Comparison of ENCODE assay signal across 8 cellular contexts in the genomic region with DNA sequence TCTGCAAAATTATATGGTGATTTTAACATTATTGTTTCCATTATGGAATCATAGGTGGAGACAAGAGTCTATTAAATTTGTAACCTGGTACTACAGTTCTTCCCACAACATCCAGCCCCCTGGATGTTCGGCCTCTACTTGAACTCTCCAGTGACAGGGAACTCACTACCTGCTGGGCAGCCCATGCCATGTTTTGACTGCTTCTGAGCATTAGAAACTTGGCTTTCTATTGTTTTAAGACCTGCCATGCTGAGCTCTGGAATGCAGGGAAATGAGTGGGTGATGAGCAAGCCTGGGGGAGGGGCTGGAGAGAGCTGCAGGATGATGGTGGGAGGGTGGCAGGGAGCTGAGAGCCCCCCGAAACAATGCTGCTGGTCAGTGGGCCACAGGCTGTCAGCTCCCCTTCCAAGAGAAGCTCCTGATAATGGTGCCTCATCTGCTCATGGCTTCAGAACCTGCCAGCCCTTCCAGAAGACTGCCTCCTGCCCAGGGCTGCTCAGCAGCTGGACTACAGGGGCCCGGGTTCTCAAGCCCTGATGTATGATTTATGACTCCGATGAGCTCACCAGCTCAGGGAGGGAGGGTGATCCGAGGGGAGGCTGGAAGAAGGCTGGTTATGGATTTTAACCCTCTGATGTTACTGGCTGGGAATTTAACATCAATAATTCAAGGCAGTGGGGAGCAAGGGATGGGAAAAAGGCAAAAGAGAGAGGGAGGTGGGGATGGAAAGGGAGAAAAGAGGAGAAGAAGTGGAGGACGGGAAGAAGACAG.
DNase-seq lines count a peak whose midpoint lies in the region; ATAC-seq and TF ChIP-seq lines count a peak whose summit lies in the region.

No MANE protein-coding gene starts in this region.

- TF ChIP-seq POLR2A in GM18505 (IDR thresholded peaks at IDR 0.05; ENCODE audit: borderline replicate concordance, extremely low read depth, insufficient read depth, insufficient read length) = no peak

- H3K36me3 ChIP-seq in SJCRH30 = no peaks in the 10 kb centered on the region
- H3K36me3 ChIP-seq in mucosa of descending colon (ENCODE audit: low read depth) = no peaks in the 10 kb centered on the region

- ATAC-seq in stimulated activated effector memory CD8-positive, alpha-beta T cell treated with anti-CD3 and anti-CD28 coated beads, Interleukin-12 subunit alpha, Interleukin-12 subunit beta, amount 100 ng/mL, for 72 hours = no peak
- ATAC-seq in mucosa of descending colon (no peak), HG02852 (IDR thresholded peaks at IDR 0.05; ENCODE audit: unreplicated experiment) (no peak), GM18505 (IDR thresholded peaks at IDR 0.05; ENCODE audit: unreplicated experiment) (no peak)

- peak overlapping the region; percentile 81 for H3K27ac Mint-ChIP-seq in stimulated activated effector memory CD8-positive, alpha-beta T cell treated with anti-CD3 and anti-CD28 coated beads, Interleukin-12 subunit alpha, Interleukin-12 subunit beta, amount 100 ng/mL, for 72 hours

- H3K9me3 ChIP-seq in SJCRH30 (replicated peaks) = no peaks in the 10 kb centered on the region
- no peaks in the 10 kb centered on the region for H3K9me3 ChIP-seq in mucosa of descending colon

- H3K9me3 Mint-ChIP-seq in stimulated activated effector memory CD8-positive, alpha-beta T cell treated with anti-CD3 and anti-CD28 coated beads, Interleukin-12 subunit alpha, Interleukin-12 subunit beta, amount 100 ng/mL, for 72 hours = no peaks in the 10 kb centered on the region

- H3K4me3 Mint-ChIP-seq in stimulated activated effector memory CD8-positive, alpha-beta T cell treated with anti-CD3 and anti-CD28 coated beads, Interleukin-12 subunit alpha, Interleukin-12 subunit beta, amount 100 ng/mL, for 72 hours = no peak overlapping the region

- no peak for TF ChIP-seq CTCF in mucosa of descending colon (IDR thresholded peaks at IDR 0.05)

- no peaks in the 10 kb centered on the region for H3K36me3 Mint-ChIP-seq in stimulated activated effector memory CD8-positive, alpha-beta T cell treated with anti-CD3 and anti-CD28 coated beads, Interleukin-12 subunit alpha, Interleukin-12 subunit beta, amount 100 ng/mL, for 72 hours

- DNase-seq in NCI-H146 (lab: John Stamatoyannopoulos, UW) = peak; percentile 5
- DNase-seq in NCI-H146 treated with DMSO at 0.1 percent for 48 hours (lab: John Stamatoyannopoulos, UW; ENCODE audit: unreplicated experiment) = no peak
- DNase-seq in SJCRH30 = peak; percentile 58 to 62
- peak; percentile 9 for DNase-seq in fibroblast of the conjunctiva (ENCODE audit: low read depth)
- DNase-seq in stimulated activated effector memory CD8-positive, alpha-beta T cell treated with anti-CD3 and anti-CD28 coated beads, Interleukin-12 subunit alpha, Interleukin-12 subunit beta, amount 100 ng/mL, for 72 hours (ENCODE audit: low spot score in 2 of 2) = no peak
- DNase-seq in mucosa of descending colon = no peak

- H3K4me3 ChIP-seq in SJCRH30 = no peak overlapping the region
- H3K4me3 ChIP-seq in mucosa of descending colon = no peak overlapping the region

- H3K4me1 ChIP-seq in SJCRH30 = peaks cover 25% of the 10 kb centered on the region
- no peaks in the 10 kb centered on the region for H3K4me1 ChIP-seq in mucosa of descending colon (ENCODE audit: low read depth)

- H3K27ac ChIP-seq in SJCRH30 = peak overlapping the region; percentile 28; the same call in 1 of the 2 replicates

- peaks cover 45% of the 10 kb centered on the region for H3K4me1 Mint-ChIP-seq in stimulated activated effector memory CD8-positive, alpha-beta T cell treated with anti-CD3 and anti-CD28 coated beads, Interleukin-12 subunit alpha, Interleukin-12 subunit beta, amount 100 ng/mL, for 72 hours

- intact Hi-C loops in mucosa of descending colon (cut with DNase I, micrococcal nuclease) = no loop called here

- H3K27me3 ChIP-seq in SJCRH30 = peaks cover 5% of the 10 kb centered on the region

Comparison
In these comparisons a context has a peak if more than half of its experiments do, and no peak if none do; other contexts are left out.
1. DNase-seq: peak in NCI-H146 (single experiment), SJCRH30 (2 of 2) and fibroblast of the conjunctiva (single experiment); none in NCI-H146 treated with DMSO at 0.1 percent for 48 hours (single experiment), stimulated activated effector memory CD8-positive, alpha-beta T cell treated with anti-CD3 and anti-CD28 coated beads, Interleukin-12 subunit alpha, Interleukin-12 subunit beta, amount 100 ng/mL, for 72 hours (0 of 2) and mucosa of descending colon (0 of 3).